8 cellular contexts compared by ENCODE assay signal in the genomic region with DNA sequence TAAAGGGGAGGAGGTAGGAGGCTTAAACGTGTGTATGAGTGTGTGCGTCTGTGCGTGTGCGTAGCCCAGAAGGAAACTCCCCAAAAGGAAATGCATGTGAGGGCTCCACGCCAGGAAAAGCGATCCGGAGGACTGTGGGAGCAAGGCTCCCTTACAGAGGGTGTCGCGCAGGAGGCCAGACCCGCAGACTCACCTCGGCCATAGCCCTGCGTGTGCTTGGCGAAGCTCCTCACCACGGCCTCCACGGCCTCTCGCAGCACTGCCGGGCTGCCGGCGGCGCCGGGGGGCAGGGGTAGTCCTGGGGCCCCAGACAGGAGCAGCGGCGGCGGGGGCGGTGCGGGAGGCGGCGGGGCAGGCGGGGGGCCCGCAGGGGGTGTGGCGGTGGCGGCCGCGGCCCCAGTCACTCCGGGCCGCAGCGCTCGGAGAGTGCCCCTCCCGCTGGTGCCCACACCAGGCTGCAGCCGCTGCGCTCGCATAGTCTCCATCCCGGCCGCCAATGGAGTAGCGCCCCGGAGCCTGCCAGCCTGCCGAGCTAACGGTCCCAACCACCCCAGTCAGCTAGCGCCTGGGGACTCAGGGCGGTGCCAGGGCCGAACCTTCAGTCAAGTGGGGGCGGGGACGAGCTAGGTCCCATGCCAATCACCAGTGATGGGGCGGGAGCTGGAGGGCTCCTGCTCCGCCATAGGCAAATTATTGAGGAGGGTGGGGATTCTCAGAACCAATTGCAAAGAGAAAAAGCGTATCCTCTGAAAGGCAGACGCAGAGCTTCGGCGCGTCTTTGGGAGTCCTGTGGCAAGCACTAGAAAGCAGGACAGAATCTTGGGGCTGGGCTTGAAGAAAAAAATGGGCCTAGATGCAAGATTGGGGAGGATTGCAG. TPM values are rescaled to one million over a fixed set of nuclear protein-coding genes. Genes with fewer than 3 reads are reported as not detected.
DNase-seq lines count a peak whose midpoint lies in the region; ATAC-seq and TF ChIP-seq lines count a peak whose summit lies in the region.

A gene (minus strand): TSS at position 575 of the 877 bp plus-strand sequence. CDS start 90 bp downstream, at position 485.

- peak; percentile 78 for DNase-seq in CMK (ENCODE audit: low read depth)
- DNase-seq in GM20000 (ENCODE audit: low spot score), result peak; percentile 97
- DNase-seq in HT-29 (ENCODE audit: low spot score), result peak; percentile 97
- DNase-seq in NOMO-1 (lab: John Stamatoyannopoulos, UW; ENCODE audit: unreplicated experiment in 2 of 2), result peak; percentile 82 to 90
- peak; percentile 92 to 94 (median 94) for DNase-seq in effector memory CD8-positive, alpha-beta T cell
- peak; percentile 99 for DNase-seq in medulla oblongata (ENCODE audit: extremely low spot score)
- peak; percentile 89 for DNase-seq in stimulated activated CD8-positive, alpha-beta memory T cell treated with anti-CD3 and anti-CD28 coated beads, Interleukin-12 subunit alpha, Interleukin-12 subunit beta, amount 100 ng/mL, for 1 hour (ENCODE audit: low read depth)

- H3K36me3 Mint-ChIP-seq in effector memory CD8-positive, alpha-beta T cell (ENCODE audit: insufficient read depth), result peaks cover 16% of the 10 kb centered on the region

- peak; percentile 85 for ATAC-seq in effector memory CD8-positive, alpha-beta T cell (replicated peaks)

- TF ChIP-seq CTCF in GM20000 (IDR thresholded peaks at IDR 0.05; ENCODE audit: extremely low read depth, missing control alignments), result no peak

- POLR2A ChIA-PET in activated CD8-positive, alpha-beta memory T cell treated with anti-CD3 and anti-CD28 coated beads for 36 hours (lab: Charles Lee), result interaction anchor here (0.6 to 2.5 kb wide), 12 partner anchors 12 to 163 kb away, joined by 3 to 34 read pairs (median 4); a partner anchor contains a TSS

- peaks cover 64 to 72% of the 10 kb centered on the region in 2 donors for H3K4me1 Mint-ChIP-seq in effector memory CD8-positive, alpha-beta T cell (ENCODE audit: low read depth in 2 of 2)

- H3K9me3 Mint-ChIP-seq in effector memory CD8-positive, alpha-beta T cell, result no peaks in the 10 kb centered on the region

- peak within 1 kb of the TSS; percentile 82 to 90 for H3K4me3 Mint-ChIP-seq in effector memory CD8-positive, alpha-beta T cell

- no peaks in the 10 kb centered on the region for H3K27me3 Mint-ChIP-seq in effector memory CD8-positive, alpha-beta T cell

- CTCF ChIA-PET in activated CD8-positive, alpha-beta memory T cell treated with anti-CD3 and anti-CD28 coated beads for 36 hours (lab: Charles Lee), result interaction anchor here (0.5 to 2.1 kb wide), 8 partner anchors 20 to 526 kb away, joined by 3 to 8 read pairs (median 4); a partner anchor contains a TSS

- peak within 1 kb of the TSS; percentile 67 to 90 for H3K27ac Mint-ChIP-seq in effector memory CD8-positive, alpha-beta T cell

RNA-seq across cellular contexts. Expression of the gene that starts here (rescaled TPM):
- total RNA-seq in HT-29 (2014; rRNA removed; shearing (Covaris generic)), result 2.5 and 3.0 TPM in 2 replicates
- total RNA-seq in activated CD8-positive, alpha-beta memory T cell treated with anti-CD3 and anti-CD28 coated beads for 36 hours, result 10 to 100 TPM; 38.1 to 39.3 TPM

Comparison
In these comparisons a context has a peak if more than half of its experiments do, and no peak if none do; other contexts are left out.
1. Peak in every context shown above with its lines: DNase-seq and ATAC-seq.